1 cellular context compared by ENCODE assay signal in the genomic region with DNA sequence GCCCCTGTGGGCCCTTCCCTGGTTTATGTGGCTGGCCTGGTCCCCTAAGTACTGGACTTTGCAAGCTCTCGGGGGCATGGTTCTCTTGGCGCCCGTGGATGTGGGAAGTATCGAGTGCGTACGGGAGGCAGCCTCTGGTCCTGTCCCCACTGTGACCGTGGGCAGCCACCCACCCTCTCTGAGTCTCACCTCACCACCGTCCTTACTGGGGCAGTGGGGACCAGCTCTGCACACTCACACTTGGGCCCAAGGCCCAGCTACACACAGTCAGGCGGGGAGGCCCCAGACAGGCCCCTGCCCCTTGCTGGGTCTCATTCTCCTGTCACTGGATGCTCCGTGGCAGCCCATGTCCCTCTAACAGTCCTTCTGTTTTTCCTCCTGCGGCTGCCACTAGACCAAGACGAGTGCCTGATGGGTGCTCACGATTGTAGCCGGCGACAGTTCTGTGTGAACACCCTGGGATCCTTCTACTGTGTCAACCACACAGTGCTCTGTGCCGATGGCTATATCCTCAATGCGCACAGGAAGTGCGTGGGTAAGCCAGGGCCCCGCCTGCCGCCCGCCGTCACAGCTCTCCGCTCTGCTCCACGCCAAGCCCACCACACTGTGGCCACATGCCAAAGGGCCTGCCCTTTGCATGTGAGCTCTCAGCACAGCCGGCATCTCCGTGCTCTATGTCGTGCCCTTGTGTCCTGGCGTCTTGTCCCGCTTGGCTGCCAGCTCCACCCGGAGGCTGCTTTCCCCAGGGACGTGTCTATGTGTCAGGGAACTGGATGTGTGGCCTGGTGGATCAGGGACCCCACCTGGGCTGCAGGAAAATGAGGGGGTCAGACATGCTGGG.
TF ChIP-seq lines count a peak whose summit lies in the region.

No MANE protein-coding gene starts in this region.

TF ChIP-seq in WTC11, 78 proteins besides CTCF, POLR2A, EP300 and RAD21 (continued from another document):
- TF ChIP-seq AR (CRISPR knock-in tag; IDR thresholded peaks at IDR 0.05) (no peak), ZNF263 (CRISPR knock-in tag; IDR thresholded peaks at IDR 0.05; ENCODE audit: low read depth) (no peak)
- TF ChIP-seq, protein P1, sequence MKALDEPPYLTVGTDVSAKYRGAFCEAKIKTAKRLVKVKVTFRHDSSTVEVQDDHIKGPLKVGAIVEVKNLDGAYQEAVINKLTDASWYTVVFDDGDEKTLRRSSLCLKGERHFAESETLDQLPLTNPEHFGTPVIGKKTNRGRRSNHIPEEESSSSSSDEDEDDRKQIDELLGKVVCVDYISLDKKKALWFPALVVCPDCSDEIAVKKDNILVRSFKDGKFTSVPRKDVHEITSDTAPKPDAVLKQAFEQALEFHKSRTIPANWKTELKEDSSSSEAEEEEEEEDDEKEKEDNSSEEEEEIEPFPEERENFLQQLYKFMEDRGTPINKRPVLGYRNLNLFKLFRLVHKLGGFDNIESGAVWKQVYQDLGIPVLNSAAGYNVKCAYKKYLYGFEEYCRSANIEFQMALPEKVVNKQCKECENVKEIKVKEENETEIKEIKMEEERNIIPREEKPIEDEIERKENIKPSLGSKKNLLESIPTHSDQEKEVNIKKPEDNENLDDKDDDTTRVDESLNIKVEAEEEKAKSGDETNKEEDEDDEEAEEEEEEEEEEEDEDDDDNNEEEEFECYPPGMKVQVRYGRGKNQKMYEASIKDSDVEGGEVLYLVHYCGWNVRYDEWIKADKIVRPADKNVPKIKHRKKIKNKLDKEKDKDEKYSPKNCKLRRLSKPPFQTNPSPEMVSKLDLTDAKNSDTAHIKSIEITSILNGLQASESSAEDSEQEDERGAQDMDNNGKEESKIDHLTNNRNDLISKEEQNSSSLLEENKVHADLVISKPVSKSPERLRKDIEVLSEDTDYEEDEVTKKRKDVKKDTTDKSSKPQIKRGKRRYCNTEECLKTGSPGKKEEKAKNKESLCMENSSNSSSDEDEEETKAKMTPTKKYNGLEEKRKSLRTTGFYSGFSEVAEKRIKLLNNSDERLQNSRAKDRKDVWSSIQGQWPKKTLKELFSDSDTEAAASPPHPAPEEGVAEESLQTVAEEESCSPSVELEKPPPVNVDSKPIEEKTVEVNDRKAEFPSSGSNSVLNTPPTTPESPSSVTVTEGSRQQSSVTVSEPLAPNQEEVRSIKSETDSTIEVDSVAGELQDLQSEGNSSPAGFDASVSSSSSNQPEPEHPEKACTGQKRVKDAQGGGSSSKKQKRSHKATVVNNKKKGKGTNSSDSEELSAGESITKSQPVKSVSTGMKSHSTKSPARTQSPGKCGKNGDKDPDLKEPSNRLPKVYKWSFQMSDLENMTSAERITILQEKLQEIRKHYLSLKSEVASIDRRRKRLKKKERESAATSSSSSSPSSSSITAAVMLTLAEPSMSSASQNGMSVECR (CRISPR knock-in tag; IDR thresholded peaks at IDR 0.05; ENCODE audit: borderline replicate concordance): no peak
- TF ChIP-seq, protein P2, sequence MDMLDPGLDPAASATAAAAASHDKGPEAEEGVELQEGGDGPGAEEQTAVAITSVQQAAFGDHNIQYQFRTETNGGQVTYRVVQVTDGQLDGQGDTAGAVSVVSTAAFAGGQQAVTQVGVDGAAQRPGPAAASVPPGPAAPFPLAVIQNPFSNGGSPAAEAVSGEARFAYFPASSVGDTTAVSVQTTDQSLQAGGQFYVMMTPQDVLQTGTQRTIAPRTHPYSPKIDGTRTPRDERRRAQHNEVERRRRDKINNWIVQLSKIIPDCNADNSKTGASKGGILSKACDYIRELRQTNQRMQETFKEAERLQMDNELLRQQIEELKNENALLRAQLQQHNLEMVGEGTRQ (CRISPR knock-in tag; IDR thresholded peaks at IDR 0.05): no peak
